ENCODE assay signal across 18 cellular contexts in genomic region chr7:983182-984071, GRCh38. TPM values are rescaled to one million over a fixed set of nuclear protein-coding genes. Genes with fewer than 3 reads are reported as not detected.
DNase-seq lines count a peak whose midpoint lies in the region; ATAC-seq, FAIRE-seq and TF ChIP-seq lines count a peak whose summit lies in the region.
"Had no signal": no experiment of that assay in that cellular context is flagged by ENCODE, and none has a peak within 500 bp of the region (broad histone marks: within the 10 kb centered on the region; RNA-seq: fewer than 3 reads in every experiment).

No MANE protein-coding gene starts in this region.

- H3K36me3 ChIP-seq in BLaER1 (no peaks in the 10 kb centered on the region), Loucy (ENCODE audit: insufficient read depth, low read length) (no peaks in the 10 kb centered on the region), K562 (ENCODE audit: control insufficient read depth, insufficient read depth, low read length) (no peaks in the 10 kb centered on the region), prostate gland (no peaks in the 10 kb centered on the region)
- H3K36me3 ChIP-seq: SJSA1 had no signal

- H3K27me3 ChIP-seq in BLaER1, result no peaks in the 10 kb centered on the region
- H3K27me3 ChIP-seq in Loucy (ENCODE audit: insufficient read depth, low read length, poor library complexity, severe bottlenecking), result no peaks in the 10 kb centered on the region
- peaks cover 12 to 48% of the 10 kb centered on the region in 2 experiments; a peak in 4 of 5 replicates for H3K27me3 ChIP-seq in K562 (ENCODE audit: control insufficient read depth in 2 of 2, insufficient read depth in 2 of 2, low read length in 2 of 2)
- no peaks in the 10 kb centered on the region for H3K27me3 ChIP-seq in prostate gland (replicated peaks; ENCODE audit: insufficient read depth)
- H3K27me3 ChIP-seq: SJSA1 had no signal

- intact Hi-C loops in K562 (cut with micrococcal nuclease) (no loop called here), prostate gland (cut with DNase I) (no loop called here)

- POLR2A ChIA-PET in K562 (lab: Yijun Ruan, JAX), result no interaction called here

- H3K79me2 ChIP-seq in Loucy (ENCODE audit: insufficient read depth, low read length) (no peaks in the 10 kb centered on the region), K562 (ENCODE audit: control insufficient read depth, insufficient read depth, low read length) (no peaks in the 10 kb centered on the region)

- in situ Hi-C loops in K562 (cut with MboI), result loop anchor here (25.0 kb wide), 1 partner anchor 179 kb away; the partner anchor contains the start of gene ZFAND2A

- no peaks in the 10 kb centered on the region for H3K9me3 Mint-ChIP-seq in stimulated activated memory B cell treated with anti-CD40 and anti-IgM and Interleukin-4, amounts not matched to agents 10 μg/mL and 1 μg/mL and 100 μg/mL, for 72 hours

- TF ChIP-seq POLR2A in K562 (conservative IDR thresholded peaks at IDR 0.05) (no peak), prostate gland (IDR thresholded peaks at IDR 0.05) (no peak)

- H3K36me3 Mint-ChIP-seq in stimulated activated memory B cell treated with anti-CD40 and anti-IgM and Interleukin-4, amounts not matched to agents 10 μg/mL and 1 μg/mL and 100 μg/mL, for 72 hours, result no peaks in the 10 kb centered on the region
- H3K36me3 Mint-ChIP-seq: CD4-positive, CD25-positive, alpha-beta regulatory T cell had no signal

- H3K27ac Mint-ChIP-seq in stimulated activated memory B cell treated with anti-CD40 and anti-IgM and Interleukin-4, amounts not matched to agents 10 μg/mL and 1 μg/mL and 100 μg/mL, for 72 hours, result no peak overlapping the region
- H3K27ac Mint-ChIP-seq: CD4-positive, CD25-positive, alpha-beta regulatory T cell had no signal

- H3K4me3 Mint-ChIP-seq in stimulated activated memory B cell treated with anti-CD40 and anti-IgM and Interleukin-4, amounts not matched to agents 10 μg/mL and 1 μg/mL and 100 μg/mL, for 72 hours, result no peak overlapping the region
- H3K4me3 Mint-ChIP-seq: CD4-positive, CD25-positive, alpha-beta regulatory T cell had no signal

- H3K27ac ChIP-seq in BLaER1, result peak overlapping the region; percentile 92
- H3K27ac ChIP-seq in K562 (ENCODE audit: extremely low read depth, low read depth, low read length), result no peak overlapping the region
- H3K27ac ChIP-seq in prostate gland, result peak overlapping the region in 1 of 2 donors; percentile 54
- H3K27ac ChIP-seq: HL-60, RWPE1, SJSA1 had no signal

- H3K4me3 ChIP-seq in BLaER1 (peak overlapping the region; percentile 39; the same call in 1 of the 2 replicates), Loucy (ENCODE audit: low read length, poor library complexity, severe bottlenecking) (no peak overlapping the region), K562 (no peak overlapping the region), prostate gland (no peak overlapping the region)
- H3K4me3 ChIP-seq: SJSA1 had no signal

- TF ChIP-seq EP300 in K562 (IDR thresholded peaks at IDR 0.05; ENCODE audit: low read length), result no peak

- H3K27me3 Mint-ChIP-seq in stimulated activated memory B cell treated with anti-CD40 and anti-IgM and Interleukin-4, amounts not matched to agents 10 μg/mL and 1 μg/mL and 100 μg/mL, for 72 hours, result peaks cover 46% of the 10 kb centered on the region
- H3K27me3 Mint-ChIP-seq: CD4-positive, CD25-positive, alpha-beta regulatory T cell had no signal

- no peak for TF ChIP-seq RAD21 in K562 (CRISPR knock-in tag; conservative IDR thresholded peaks at IDR 0.05 in 1 of 2, IDR thresholded peaks at IDR 0.05 in 1 of 2)

- H3K9ac ChIP-seq in BLaER1 (peak overlapping the region; percentile 73), Loucy (ENCODE audit: low read depth, low read length, poor library complexity, severe bottlenecking) (peak overlapping the region; percentile 52), K562 (ENCODE audit: insufficient read depth in 1 of 2, low read depth in 2 of 2, low read length in 2 of 2) (no peak overlapping the region; a peak in 1 of 4 replicates)

- H2AFZ ChIP-seq in Loucy (ENCODE audit: low read length) (no peak overlapping the region), K562 (ENCODE audit: low read depth, low read length) (no peak overlapping the region)

- H3K4me1 Mint-ChIP-seq in stimulated activated memory B cell treated with anti-CD40 and anti-IgM and Interleukin-4, amounts not matched to agents 10 μg/mL and 1 μg/mL and 100 μg/mL, for 72 hours, result no peaks in the 10 kb centered on the region
- H3K4me1 Mint-ChIP-seq: CD4-positive, CD25-positive, alpha-beta regulatory T cell had no signal

- DNase-seq in K562 (ENCODE audit: extremely low read depth in 1 of 4, low spot score in 3 of 4), result no peak
- DNase-seq in prostate gland (ENCODE audit: low spot score), result peak; percentile 29
- DNase-seq: CD4-positive, CD25-positive, alpha-beta regulatory T cell; DMS79; H7; NCI-H1048; NCI-H1436 treated with DMSO at 0.1 percent for 48 hours; NCI-H345 had no signal

- FAIRE-seq in K562 (lab: Jason Lieb, UNC), result no peak
- FAIRE-seq: HTR-8/SVneo had no signal

- ATAC-seq in K562, result no peak
- no peak for ATAC-seq in GM19035 (IDR thresholded peaks at IDR 0.05; ENCODE audit: unreplicated experiment)
- ATAC-seq in stimulated activated memory B cell treated with anti-CD40 and anti-IgM and Interleukin-4, amounts not matched to agents 10 μg/mL and 1 μg/mL and 100 μg/mL, for 72 hours, result no peak
- ATAC-seq in HG03097 (IDR thresholded peaks at IDR 0.05; ENCODE audit: low FRiP score, unreplicated experiment), result no peak

- H4K20me1 ChIP-seq in BLaER1 (no peaks in the 10 kb centered on the region), Loucy (ENCODE audit: insufficient read depth, low read length, poor library complexity, severe bottlenecking) (no peaks in the 10 kb centered on the region), K562 (replicated peaks; ENCODE audit: control insufficient read depth, insufficient read depth, low read length) (0 out of 2 replicates have a peak, but pooled peaks cover 3% of the 10 kb centered on the region)

- no peaks in the 10 kb centered on the region for H3K9me2 ChIP-seq in Loucy (replicated peaks; ENCODE audit: low read depth, low read length)

- peak overlapping the region; percentile 84 for H3K4me2 ChIP-seq in BLaER1
- no peak overlapping the region for H3K4me2 ChIP-seq in Loucy (ENCODE audit: low read depth, low read length, poor library complexity, severe bottlenecking)
- H3K4me2 ChIP-seq in K562 (ENCODE audit: insufficient read depth, low read length), result no peak overlapping the region

- no TSS peak for BruUV-seq in K562 (replicated peaks; lab: Mats Ljungman, UMichigan)

- CTCF ChIA-PET in K562 (lab: Yijun Ruan, JAX; ENCODE audit: low intra/inter-chr PET ratio), result no interaction called here

- H3K9me1 ChIP-seq in K562 (ENCODE audit: control insufficient read depth, insufficient read depth, low read length), result peaks cover 2% of the 10 kb centered on the region

- WGBS in K562 (ENCODE audit: insufficient coverage, low coverage, missing lambda C conversion rate), result 37% methylated on average over 34 of the region's 43 CpGs
- 65% methylated on average over 29 of the region's 43 CpGs for WGBS in prostate gland

- H3K9me3 ChIP-seq in BLaER1 (no peaks in the 10 kb centered on the region), Loucy (ENCODE audit: insufficient read depth, low read depth, low read length) (no peaks in the 10 kb centered on the region), K562 (replicated peaks; ENCODE audit: control insufficient read depth, insufficient read depth, low read depth, low read length) (no peaks in the 10 kb centered on the region; the same call in 1 of the 2 replicates), prostate gland (no peaks in the 10 kb centered on the region)
- H3K9me3 ChIP-seq: SJSA1 had no signal

- no peak for TF ChIP-seq CTCF in Loucy (conservative IDR thresholded peaks at IDR 0.05; ENCODE audit: low read length)
- no peak for TF ChIP-seq CTCF in K562 (IDR thresholded peaks at IDR 0.05 in 2 of 3, conservative IDR thresholded peaks at IDR 0.05 in 1 of 3; ENCODE audit: insufficient read depth in 2 of 3, low read depth in 1 of 3, low read length in 3 of 3)
- no peak for TF ChIP-seq CTCF in prostate gland (IDR thresholded peaks at IDR 0.05)

- H3F3A ChIP-seq in Loucy (ENCODE audit: low read depth), result peaks cover 4% of the 10 kb centered on the region; the same call in 1 of the 2 replicates

- peaks cover 100% of the 10 kb centered on the region for H3K4me1 ChIP-seq in BLaER1
- peaks cover 43% of the 10 kb centered on the region for H3K4me1 ChIP-seq in Loucy (ENCODE audit: insufficient read depth, low read length, poor library complexity, severe bottlenecking)
- H3K4me1 ChIP-seq in K562 (replicated peaks in 1 of 2; ENCODE audit: control insufficient read depth in 2 of 2, insufficient read depth in 2 of 2, low read length in 2 of 2), result peaks cover 0 to 65% of the 10 kb centered on the region in 2 experiments; a peak in 2 of 5 replicates
- H3K4me1 ChIP-seq in prostate gland (replicated peaks), result peaks cover 9% of the 10 kb centered on the region
- H3K4me1 ChIP-seq: SJSA1 had no signal

RNA-seq across cellular contexts. Expression of gene CYP2W1, which starts 0.4 kb away (rescaled TPM):
- total RNA-seq in K562 (2011; cell fraction: chromatin; rRNA removed; ENCODE audit: low replicate concordance), result not detected in 2 replicates
- not detected in 2 replicates for total RNA-seq in K562 (2011; cell fraction: nucleolus; rRNA removed)
- not detected in 2 replicates for total RNA-seq in K562 (2011; cell fraction: nucleoplasm; rRNA removed)
- not detected in 2 replicates for total RNA-seq in K562 (2014; rRNA removed)
- not detected in 2 replicates for total RNA-seq in K562 (2014; rRNA removed; fragmentation: Illumina TruSeq; extraction: Trizol)
- total RNA-seq in K562 (2015; rRNA removed; fragmentation: Illumina TruSeq; extraction: Trizol), result not detected in 2 replicates
- total RNA-seq in K562 (2021), result not detected in 2 replicates
- not detected in 2 replicates for polyA plus RNA-seq in K562 (2011; rRNA removed)
- polyA plus RNA-seq in K562 (2011; cell fraction: cytosol; rRNA removed), result not detected in 2 replicates
- not detected in 2 replicates for polyA plus RNA-seq in K562 (2011; cell fraction: nucleus; rRNA removed)
- polyA plus RNA-seq in K562 (2012), result 0.14 TPM in 1 of 2 replicates, not detected in the other
- polyA plus RNA-seq in K562 (2014; fragmentation: Illumina TruSeq; extraction: Trizol), result not detected in 2 replicates
- polyA plus RNA-seq in K562 (2014; fragmentation: Nextera tagmentation; extraction: Ambion mirVana), result not detected
- polyA plus RNA-seq in K562 (2014; rRNA removed), result 0.07 TPM in 1 of 2 replicates, not detected in the other
- not detected in 2 replicates for polyA minus RNA-seq in K562 (2011; rRNA and poly(A)+ RNA removed)
- not detected in 2 replicates for polyA minus RNA-seq in K562 (2011; cell fraction: cytosol; rRNA and poly(A)+ RNA removed)
- not detected in 2 replicates for polyA minus RNA-seq in K562 (2011; cell fraction: nucleus; rRNA and poly(A)+ RNA removed)
- total RNA-seq in prostate gland, result 1 to 10 TPM; 3.1 to 4.0 TPM
- total RNA-seq: A673; CD4-positive, CD25-positive, alpha-beta regulatory T cell; H7; SJSA1 had no signal
- polyA plus RNA-seq: CD4-positive, CD25-positive, alpha-beta regulatory T cell had no signal

RNA-seq across cellular contexts. Expression of gene COX19, which starts 8.1 kb away (rescaled TPM):
- 75.3 and 83.0 TPM in 2 replicates for total RNA-seq in K562 (2011; cell fraction: chromatin; rRNA removed; ENCODE audit: low replicate concordance)
- total RNA-seq in K562 (2011; cell fraction: nucleolus; rRNA removed), result 39.2 and 42.0 TPM in 2 replicates
- total RNA-seq in K562 (2011; cell fraction: nucleoplasm; rRNA removed), result 67.4 and 75.2 TPM in 2 replicates
- total RNA-seq in K562 (2014; rRNA removed), result 7.9 and 11.7 TPM in 2 replicates
- 9.8 and 11.9 TPM in 2 replicates for total RNA-seq in K562 (2014; rRNA removed; fragmentation: Illumina TruSeq; extraction: Trizol)
- total RNA-seq in K562 (2015; rRNA removed; fragmentation: Illumina TruSeq; extraction: Trizol), result 8.6 and 9.4 TPM in 2 replicates
- 10.2 and 10.5 TPM in 2 replicates for total RNA-seq in K562 (2021)
- polyA plus RNA-seq in K562 (2011; rRNA removed), result 7.3 and 8.1 TPM in 2 replicates
- polyA plus RNA-seq in K562 (2011; cell fraction: cytosol; rRNA removed), result 5.8 and 6.1 TPM in 2 replicates
- polyA plus RNA-seq in K562 (2011; cell fraction: nucleus; rRNA removed), result 12.8 and 14.3 TPM in 2 replicates
- polyA plus RNA-seq in K562 (2012), result 8.1 and 9.5 TPM in 2 replicates
- polyA plus RNA-seq in K562 (2014; fragmentation: Illumina TruSeq; extraction: Trizol), result 6.0 and 6.1 TPM in 2 replicates
- 1 to 10 TPM; 5.2 to 5.9 TPM for polyA plus RNA-seq in K562 (2014; fragmentation: Nextera tagmentation; extraction: Ambion mirVana)
- 10.4 and 11.1 TPM in 2 replicates for polyA plus RNA-seq in K562 (2014; rRNA removed)
- polyA minus RNA-seq in K562 (2011; rRNA and poly(A)+ RNA removed), result 11.5 and 14.7 TPM in 2 replicates
- polyA minus RNA-seq in K562 (2011; cell fraction: cytosol; rRNA and poly(A)+ RNA removed), result 1.1 and 2.5 TPM in 2 replicates
- 11.0 and 17.1 TPM in 2 replicates for polyA minus RNA-seq in K562 (2011; cell fraction: nucleus; rRNA and poly(A)+ RNA removed)
- total RNA-seq in prostate gland, result 10 to 100 TPM; 11.3 to 17.0 TPM

RNA-seq across cellular contexts. Expression of gene ADAP1, which starts 28.9 kb away (rescaled TPM):
- total RNA-seq in K562 (2011; cell fraction: chromatin; rRNA removed; ENCODE audit: low replicate concordance), result 0.30 and 3.1 TPM in 2 replicates
- 1.1 and 1.8 TPM in 2 replicates for total RNA-seq in K562 (2011; cell fraction: nucleolus; rRNA removed)
- total RNA-seq in K562 (2011; cell fraction: nucleoplasm; rRNA removed), result 1.4 and 1.9 TPM in 2 replicates
- total RNA-seq in K562 (2014; rRNA removed) (0.27 and 0.41 TPM in 2 replicates), K562 (2014; rRNA removed; fragmentation: Illumina TruSeq; extraction: Trizol) (not detected in 2 replicates), K562 (2015; rRNA removed; fragmentation: Illumina TruSeq; extraction: Trizol) (0.26 and 0.58 TPM in 2 replicates), K562 (2021) (0.47 and 0.54 TPM in 2 replicates), prostate gland (1 to 10 TPM; 5.9 to 8.3 TPM)
- polyA plus RNA-seq in K562 (2011; rRNA removed) (1.1 and 1.4 TPM in 2 replicates), K562 (2014; fragmentation: Illumina TruSeq; extraction: Trizol) (0.68 TPM in 2 replicates), K562 (2014; fragmentation: Nextera tagmentation; extraction: Ambion mirVana) (not detected), K562 (2014; rRNA removed) (0.36 and 0.40 TPM in 2 replicates)
- 1.7 and 3.9 TPM in 2 replicates for polyA plus RNA-seq in K562 (2011; cell fraction: cytosol; rRNA removed)
- polyA plus RNA-seq in K562 (2011; cell fraction: nucleus; rRNA removed), result 2.7 and 3.4 TPM in 2 replicates
- 0.44 and 2.4 TPM in 2 replicates for polyA plus RNA-seq in K562 (2012)
- 0.90 and 0.95 TPM in 2 replicates for polyA minus RNA-seq in K562 (2011; rRNA and poly(A)+ RNA removed)
- 1.1 and 2.2 TPM in 2 replicates for polyA minus RNA-seq in K562 (2011; cell fraction: cytosol; rRNA and poly(A)+ RNA removed)
- polyA minus RNA-seq in K562 (2011; cell fraction: nucleus; rRNA and poly(A)+ RNA removed), result 1.7 and 1.9 TPM in 2 replicates

Comparison
In these comparisons a context has a peak if more than half of its experiments do, and no peak if none do; other contexts are left out.
1. H3K9ac ChIP-seq: peak in BLaER1 (single experiment) and Loucy (single experiment); none in K562 (0 of 2).